In genomic region chr14:105072892-105073719, GRCh38 we compare ENCODE assay signal across 2 cellular contexts.
TF ChIP-seq lines count a peak whose summit lies in the region.

No MANE protein-coding gene starts in this region.

TF ChIP-seq in IMR-90, 13 proteins besides CTCF, POLR2A, EP300 and RAD21:
- no peak for TF ChIP-seq USF2 (IDR thresholded peaks at IDR 0.05; ENCODE audit: low read depth, low read length)
- TF ChIP-seq BHLHE40 (IDR thresholded peaks at IDR 0.05; ENCODE audit: low read depth, low read length), result no peak
- no peak for TF ChIP-seq MXI1 (IDR thresholded peaks at IDR 0.05; ENCODE audit: borderline replicate concordance, low read depth, low read length)
- TF ChIP-seq FOS (IDR thresholded peaks at IDR 0.05; ENCODE audit: low read depth, low read length), result no peak

TF ChIP-seq in SK-N-SH, 30 proteins besides CTCF, POLR2A, EP300 and RAD21:
- no peak for TF ChIP-seq REST (IDR thresholded peaks at IDR 0.05; ENCODE audit: low read depth, low read length)
- TF ChIP-seq RFX5 (IDR thresholded peaks at IDR 0.05; ENCODE audit: low read length), result no peak
- no peak for TF ChIP-seq USF2 (IDR thresholded peaks at IDR 0.05; ENCODE audit: borderline replicate concordance, low read depth, low read length)
- no peak for TF ChIP-seq FOSL2 (IDR thresholded peaks at IDR 0.05; ENCODE audit: borderline replicate concordance, low read depth)
- no peak for TF ChIP-seq GATA2 (CRISPR knock-in tag; IDR thresholded peaks at IDR 0.05)
- no peak for TF ChIP-seq FOXJ3 (CRISPR knock-in tag; IDR thresholded peaks at IDR 0.05)
- no peak for TF ChIP-seq EZH2phosphoT487 (IDR thresholded peaks at IDR 0.05; ENCODE audit: borderline replicate concordance, low read depth)
